ENCODE assay signal across 2 cellular contexts in the genomic region with DNA sequence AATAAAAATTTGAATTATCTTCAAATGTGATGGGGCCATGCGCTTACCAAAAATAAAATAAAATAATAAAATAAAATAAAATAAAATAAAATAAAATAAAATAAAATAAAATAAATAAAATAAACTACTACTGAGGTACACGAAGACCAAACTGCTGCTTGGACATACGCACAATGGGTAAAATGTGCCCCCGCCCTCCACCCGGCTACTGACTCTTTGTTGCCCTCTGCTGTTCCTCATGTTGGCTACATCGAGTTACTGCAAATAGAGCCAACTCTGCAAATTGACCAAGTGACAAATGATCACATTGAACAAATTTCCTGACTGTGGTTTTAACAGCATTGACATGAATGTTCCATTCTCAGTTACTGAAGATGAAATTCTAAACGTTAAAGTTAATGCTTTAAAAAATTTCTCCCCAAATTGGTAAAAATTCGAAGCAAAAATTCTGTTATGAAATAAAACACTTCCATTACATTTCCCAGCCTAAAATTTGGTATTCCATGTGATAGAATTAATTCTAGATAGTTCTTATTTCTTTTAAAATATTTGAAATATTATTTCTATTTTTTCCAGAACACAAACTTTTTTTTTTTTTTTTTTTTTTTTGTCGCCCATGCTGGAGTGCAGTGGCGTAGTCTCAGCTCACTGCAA.
TF ChIP-seq lines count a peak whose summit lies in the region.

No MANE protein-coding gene starts in this region.

TF ChIP-seq in A549, 52 proteins besides CTCF, POLR2A, EP300 and RAD21 (continued from another document):
- TF ChIP-seq SMC3 (IDR thresholded peaks at IDR 0.05) (peak; percentile 78), HDAC2 (IDR thresholded peaks at IDR 0.05) (no peak), ZSCAN20 (CRISPR knock-in tag; IDR thresholded peaks at IDR 0.05) (no peak), CBX2 (IDR thresholded peaks at IDR 0.05; ENCODE audit: borderline replicate concordance, low read depth) (no peak)

TF ChIP-seq in H1, 55 proteins besides CTCF, POLR2A, EP300 and RAD21 (continued from another document):
- peak; percentile 54; the same call in 1 of the 2 replicates for TF ChIP-seq MAFK (IDR thresholded peaks at IDR 0.05; ENCODE audit: low read depth, low read length)
